Comparison of ENCODE assay signal across 25 cellular contexts in genomic region chr3:35883929-35884328, GRCh38.
DNase-seq lines count a peak whose midpoint lies in the region; ATAC-seq, FAIRE-seq and TF ChIP-seq lines count a peak whose summit lies in the region.
"Had no signal": no experiment of that assay in that cellular context is flagged by ENCODE, and none has a peak within 500 bp of the region (broad histone marks: within the 10 kb centered on the region; RNA-seq: fewer than 3 reads in every experiment).

No MANE protein-coding gene starts in this region.

- H3K4me1 ChIP-seq in Loucy (ENCODE audit: insufficient read depth, low read length, poor library complexity, severe bottlenecking), result peaks cover 5% of the 10 kb centered on the region
- no peaks in the 10 kb centered on the region for H3K4me1 ChIP-seq in astrocyte (ENCODE audit: insufficient read depth, low read length)
- no peaks in the 10 kb centered on the region for H3K4me1 ChIP-seq in smooth muscle cell (ENCODE audit: low read depth)
- H3K4me1 ChIP-seq: BE2C; BLaER1 treated with 17β-estradiol and CSF1 and Interleukin-3, amounts not matched to agents 10 nM and 100 nM had no signal

- peaks cover 3% of the 10 kb centered on the region for H3K9me3 Mint-ChIP-seq in activated CD4-positive, alpha-beta T cell treated with anti-CD3 and anti-CD28 coated beads, Interleukin-2, amount 10 ng/mL, durations not matched to agents 24 days and 14 days
- H3K9me3 Mint-ChIP-seq in astrocyte (ENCODE audit: unreplicated experiment), result no peaks in the 10 kb centered on the region

- TF ChIP-seq CTCF in Loucy (conservative IDR thresholded peaks at IDR 0.05; ENCODE audit: low read length) (no peak), astrocyte (IDR thresholded peaks at IDR 0.05; ENCODE audit: insufficient read depth, low read depth, low read length) (no peak), smooth muscle cell (IDR thresholded peaks at IDR 0.05; ENCODE audit: borderline replicate concordance, insufficient read depth, poor library complexity, severe bottlenecking) (no peak)

- H3K9me2 ChIP-seq in Loucy (replicated peaks; ENCODE audit: low read depth, low read length), result no peaks in the 10 kb centered on the region

- H3K79me2 ChIP-seq in Loucy (ENCODE audit: insufficient read depth, low read length) (no peaks in the 10 kb centered on the region), astrocyte (ENCODE audit: insufficient read depth, low read length) (no peaks in the 10 kb centered on the region), smooth muscle cell (ENCODE audit: low read depth) (no peaks in the 10 kb centered on the region)

- ATAC-seq in HG03442 (IDR thresholded peaks at IDR 0.05; ENCODE audit: unreplicated experiment) (no peak), GM19455 (IDR thresholded peaks at IDR 0.05; ENCODE audit: unreplicated experiment) (no peak)
- ATAC-seq: HCT116 had no signal

- H3K9me3 ChIP-seq in Loucy (ENCODE audit: insufficient read depth, low read depth, low read length) (0 out of 2 replicates have a peak, but pooled peaks cover 5% of the 10 kb centered on the region), astrocyte (ENCODE audit: insufficient read depth, low read depth, low read length) (peaks cover 3% of the 10 kb centered on the region), smooth muscle cell (replicated peaks; ENCODE audit: low read depth) (no peaks in the 10 kb centered on the region)
- H3K9me3 ChIP-seq: BE2C had no signal

- H3K4me1 Mint-ChIP-seq in activated CD4-positive, alpha-beta T cell treated with anti-CD3 and anti-CD28 coated beads, Interleukin-2, amount 10 ng/mL, durations not matched to agents 24 days and 14 days, result no peaks in the 10 kb centered on the region
- H3K4me1 Mint-ChIP-seq in astrocyte (ENCODE audit: low read depth, unreplicated experiment), result peaks cover 6% of the 10 kb centered on the region
- H3K4me1 Mint-ChIP-seq: CD14-positive monocyte; CD8-positive, alpha-beta memory T cell had no signal

- H3K36me3 ChIP-seq in Loucy (ENCODE audit: insufficient read depth, low read length) (no peaks in the 10 kb centered on the region), astrocyte (ENCODE audit: insufficient read depth, low read length) (no peaks in the 10 kb centered on the region), smooth muscle cell (ENCODE audit: low read depth) (no peaks in the 10 kb centered on the region)
- H3K36me3 ChIP-seq: BE2C had no signal

- H3K27ac Mint-ChIP-seq in activated CD4-positive, alpha-beta T cell treated with anti-CD3 and anti-CD28 coated beads, Interleukin-2, amount 10 ng/mL, durations not matched to agents 24 days and 14 days, result no peak overlapping the region
- H3K27ac Mint-ChIP-seq in astrocyte (ENCODE audit: unreplicated experiment), result no peak overlapping the region
- H3K27ac Mint-ChIP-seq: CD14-positive monocyte; CD4-positive, alpha-beta T cell; CD8-positive, alpha-beta memory T cell; H9 had no signal

- H3K4me3 ChIP-seq in Loucy (ENCODE audit: low read length, poor library complexity, severe bottlenecking), result no peak overlapping the region
- no peak overlapping the region for H3K4me3 ChIP-seq in astrocyte (ENCODE audit: insufficient read depth, low read depth, low read length)
- no peak overlapping the region for H3K4me3 ChIP-seq in smooth muscle cell
- H3K4me3 ChIP-seq: BLaER1 treated with 17β-estradiol and CSF1 and Interleukin-3, amounts not matched to agents 10 nM and 100 nM; GM23248 had no signal

- peak; percentile 6 for DNase-seq in activated CD4-positive, alpha-beta T cell treated with anti-CD3 and anti-CD28 coated beads, Interleukin-2, amount 10 ng/mL, durations not matched to agents 24 days and 14 days
- no peak for DNase-seq in activated CD4-positive, alpha-beta T cell treated with anti-CD3 and anti-CD28 coated beads, Interleukin-2, amount 50 U/mL, for 4 hours
- DNase-seq in astrocyte (ENCODE audit: low read depth), result no peak
- no peak for DNase-seq in smooth muscle cell (lab: John Stamatoyannopoulos, UW; ENCODE audit: unreplicated experiment)
- no peak for DNase-seq in G401 (ENCODE audit: low spot score)
- DNase-seq: ACHN; AML-193; BE2C; Calu3; CD4-positive, alpha-beta T cell; CD8-positive, alpha-beta memory T cell; DMS53; DMS79 treated with DMSO at 0.1 percent for 48 hours; GM23248; H9 had no signal

- intact Hi-C loops in activated CD4-positive, alpha-beta T cell treated with anti-CD3 and anti-CD28 coated beads, Interleukin-2, amount 10 ng/mL, durations not matched to agents 24 days and 14 days (cut with micrococcal nuclease), result no loop called here

- no peaks in the 10 kb centered on the region for H3K36me3 Mint-ChIP-seq in activated CD4-positive, alpha-beta T cell treated with anti-CD3 and anti-CD28 coated beads, Interleukin-2, amount 10 ng/mL, durations not matched to agents 24 days and 14 days (ENCODE audit: low read depth)
- H3K36me3 Mint-ChIP-seq in astrocyte (ENCODE audit: low read depth, unreplicated experiment), result no peaks in the 10 kb centered on the region
- H3K36me3 Mint-ChIP-seq: CD14-positive monocyte; CD8-positive, alpha-beta memory T cell had no signal

- in situ Hi-C loops in G401 (cut with HindIII; ENCODE audit: low sequenced_read_pairs), result no loop called here

- H3K9ac ChIP-seq in Loucy (ENCODE audit: low read depth, low read length, poor library complexity, severe bottlenecking) (no peak overlapping the region), astrocyte (ENCODE audit: low read length) (no peak overlapping the region), smooth muscle cell (ENCODE audit: low read depth) (no peak overlapping the region)
- H3K9ac ChIP-seq: BLaER1 treated with 17β-estradiol and CSF1 and Interleukin-3, amounts not matched to agents 10 nM and 100 nM; GM23248 had no signal

- no peak for FAIRE-seq in astrocyte (lab: Jason Lieb, UNC)
- FAIRE-seq: A204.1, G401.6, GM12892 had no signal

- H3K27me3 ChIP-seq in Loucy (ENCODE audit: insufficient read depth, low read length, poor library complexity, severe bottlenecking) (no peaks in the 10 kb centered on the region), astrocyte (ENCODE audit: insufficient read depth, low read length) (no peaks in the 10 kb centered on the region), smooth muscle cell (ENCODE audit: low read depth) (no peaks in the 10 kb centered on the region)
- H3K27me3 ChIP-seq: BE2C; BLaER1 treated with 17β-estradiol and CSF1 and Interleukin-3, amounts not matched to agents 10 nM and 100 nM had no signal

- H3K27ac ChIP-seq in astrocyte (ENCODE audit: low read depth, low read length), result no peak overlapping the region
- H3K27ac ChIP-seq in smooth muscle cell (ENCODE audit: low read depth), result no peak overlapping the region
- H3K27ac ChIP-seq: 22Rv1; BLaER1 treated with 17β-estradiol and CSF1 and Interleukin-3, amounts not matched to agents 10 nM and 100 nM; GM23248 had no signal

- 52% methylated on average over 1 of the region's 1 CpG for WGBS in smooth muscle cell (ENCODE audit: low lambda C conversion rate)

- no peaks in the 10 kb centered on the region for H3K27me3 Mint-ChIP-seq in activated CD4-positive, alpha-beta T cell treated with anti-CD3 and anti-CD28 coated beads, Interleukin-2, amount 10 ng/mL, durations not matched to agents 24 days and 14 days
- no peaks in the 10 kb centered on the region for H3K27me3 Mint-ChIP-seq in astrocyte (ENCODE audit: low read depth, unreplicated experiment)
- H3K27me3 Mint-ChIP-seq: CD4-positive, alpha-beta T cell had no signal

- peak overlapping the region; percentile 10 for H3K4me2 ChIP-seq in Loucy (ENCODE audit: low read depth, low read length, poor library complexity, severe bottlenecking)
- H3K4me2 ChIP-seq in astrocyte (ENCODE audit: low read length), result no peak overlapping the region
- H3K4me2 ChIP-seq in smooth muscle cell, result no peak overlapping the region
- H3K4me2 ChIP-seq: BLaER1 treated with 17β-estradiol and CSF1 and Interleukin-3, amounts not matched to agents 10 nM and 100 nM had no signal

- H3K4me3 Mint-ChIP-seq in activated CD4-positive, alpha-beta T cell treated with anti-CD3 and anti-CD28 coated beads, Interleukin-2, amount 10 ng/mL, durations not matched to agents 24 days and 14 days, result no peak overlapping the region
- no peak overlapping the region for H3K4me3 Mint-ChIP-seq in astrocyte (ENCODE audit: unreplicated experiment)
- H3K4me3 Mint-ChIP-seq: CD14-positive monocyte; CD4-positive, alpha-beta T cell; CD8-positive, alpha-beta memory T cell; H9 had no signal

- H2AFZ ChIP-seq in Loucy (ENCODE audit: low read length), result peak overlapping the region; percentile 67; the same call in 1 of the 2 replicates
- H2AFZ ChIP-seq in astrocyte (ENCODE audit: low read depth, low read length), result peak overlapping the region; percentile 30
- peak overlapping the region; percentile 47 for H2AFZ ChIP-seq in smooth muscle cell (ENCODE audit: low read depth)
- H2AFZ ChIP-seq: GM23248 had no signal

- H3F3A ChIP-seq in Loucy (ENCODE audit: low read depth) (no peaks in the 10 kb centered on the region), smooth muscle cell (ENCODE audit: low read depth) (no peaks in the 10 kb centered on the region)

- H4K20me1 ChIP-seq in Loucy (ENCODE audit: insufficient read depth, low read length, poor library complexity, severe bottlenecking) (no peaks in the 10 kb centered on the region), astrocyte (ENCODE audit: insufficient read depth, low read length) (no peaks in the 10 kb centered on the region), smooth muscle cell (ENCODE audit: low read depth) (no peaks in the 10 kb centered on the region)
- H4K20me1 ChIP-seq: BLaER1 treated with 17β-estradiol and CSF1 and Interleukin-3, amounts not matched to agents 10 nM and 100 nM had no signal
